10 cellular contexts compared by ENCODE assay signal in genomic region chr1:32772281-32773017, GRCh38. TPM values are rescaled to one million over a fixed set of nuclear protein-coding genes. Genes with fewer than 3 reads are reported as not detected.
DNase-seq lines count a peak whose midpoint lies in the region; ATAC-seq, FAIRE-seq and TF ChIP-seq lines count a peak whose summit lies in the region.
"Had no signal": no experiment of that assay in that cellular context is flagged by ENCODE, and none has a peak within 500 bp of the region (broad histone marks: within the 10 kb centered on the region; RNA-seq: fewer than 3 reads in every experiment).

No MANE protein-coding gene starts in this region.

- H3K27me3 Mint-ChIP-seq in stimulated activated naive CD8-positive, alpha-beta T cell treated with anti-CD3 and anti-CD28 coated beads, Interleukin-15, amount 100 ng/mL, for 72 hours, result no peaks in the 10 kb centered on the region
- H3K27me3 Mint-ChIP-seq in activated naive CD8-positive, alpha-beta T cell treated with anti-CD3 and anti-CD28 coated beads for 36 hours, result no peaks in the 10 kb centered on the region

- intact Hi-C loops in kidney (cut with DNase I), result loop anchor here (5.0 kb wide), 1 partner anchor 60 kb away; no protein-coding TSS in a partner anchor

- H3K4me1 Mint-ChIP-seq in stimulated activated naive CD8-positive, alpha-beta T cell treated with anti-CD3 and anti-CD28 coated beads, Interleukin-15, amount 100 ng/mL, for 72 hours, result peaks cover 43% of the 10 kb centered on the region
- peaks cover 26% of the 10 kb centered on the region for H3K4me1 Mint-ChIP-seq in activated naive CD8-positive, alpha-beta T cell treated with anti-CD3 and anti-CD28 coated beads for 36 hours

- WGBS in upper lobe of left lung, 2 donors, result 84 to 96% methylated on average over 6 to 9 of the region's 10 CpGs

- no peak overlapping the region for H3K9ac ChIP-seq in kidney (ENCODE audit: low read length in 2 of 2)

- in situ Hi-C loops in HAP-1 (cut with MboI; ENCODE audit: low sequenced_read_pairs), result no loop called here

- ATAC-seq in stimulated activated naive CD8-positive, alpha-beta T cell treated with anti-CD3 and anti-CD28 coated beads, Interleukin-15, amount 100 ng/mL, for 72 hours, result no peak
- ATAC-seq in stimulated activated naive CD8-positive, alpha-beta T cell treated with anti-CD3 and anti-CD28 coated beads, Interleukin-15, Interleukin-2, amounts not matched to agents 100 U/mL and 50 U/mL, for 24 hours, result no peak
- ATAC-seq in upper lobe of left lung (ENCODE audit: low FRiP score in 2 of 2), result no peak
- ATAC-seq in GM21515 (IDR thresholded peaks at IDR 0.05; ENCODE audit: unreplicated experiment), result no peak
- no peak for ATAC-seq in esophagus mucosa

- no peaks in the 10 kb centered on the region for H3K9me3 Mint-ChIP-seq in stimulated activated naive CD8-positive, alpha-beta T cell treated with anti-CD3 and anti-CD28 coated beads, Interleukin-15, amount 100 ng/mL, for 72 hours
- H3K9me3 Mint-ChIP-seq in activated naive CD8-positive, alpha-beta T cell treated with anti-CD3 and anti-CD28 coated beads for 36 hours, result no peaks in the 10 kb centered on the region

- no peak for TF ChIP-seq EP300 in upper lobe of left lung (IDR thresholded peaks at IDR 0.05)

- no peak for TF ChIP-seq POLR2A in upper lobe of left lung (IDR thresholded peaks at IDR 0.05)

- no peak for DNase-seq in stimulated activated naive CD8-positive, alpha-beta T cell treated with anti-CD3 and anti-CD28 coated beads, Interleukin-15, amount 100 ng/mL, for 72 hours
- DNase-seq in stimulated activated naive CD8-positive, alpha-beta T cell treated with anti-CD3 and anti-CD28 coated beads, Interleukin-15, Interleukin-2, amounts not matched to agents 100 U/mL and 50 U/mL, for 24 hours, result no peak
- no peak for DNase-seq in activated naive CD8-positive, alpha-beta T cell treated with anti-CD3 and anti-CD28 coated beads for 36 hours
- peak; percentile 19 for DNase-seq in kidney
- DNase-seq in upper lobe of left lung, result no peak
- no peak for DNase-seq in HAP-1 (ENCODE audit: low spot score in 2 of 2)

- no peak overlapping the region for H3K4me3 Mint-ChIP-seq in stimulated activated naive CD8-positive, alpha-beta T cell treated with anti-CD3 and anti-CD28 coated beads, Interleukin-15, amount 100 ng/mL, for 72 hours
- H3K4me3 Mint-ChIP-seq in activated naive CD8-positive, alpha-beta T cell treated with anti-CD3 and anti-CD28 coated beads for 36 hours, result no peak overlapping the region

- no peaks in the 10 kb centered on the region for H3K9me3 ChIP-seq in kidney (ENCODE audit: control insufficient read depth in 1 of 2, low read length in 2 of 2)
- no peaks in the 10 kb centered on the region for H3K9me3 ChIP-seq in upper lobe of left lung
- H3K9me3 ChIP-seq in HAP-1, result no peaks in the 10 kb centered on the region

- H3K27ac Mint-ChIP-seq in stimulated activated naive CD8-positive, alpha-beta T cell treated with anti-CD3 and anti-CD28 coated beads, Interleukin-15, amount 100 ng/mL, for 72 hours, result peak overlapping the region; percentile 44 to 96
- peak overlapping the region; percentile 25 for H3K27ac Mint-ChIP-seq in activated naive CD8-positive, alpha-beta T cell treated with anti-CD3 and anti-CD28 coated beads for 36 hours

- H3K36me3 ChIP-seq in kidney (ENCODE audit: control insufficient read depth in 1 of 2, insufficient read depth in 2 of 2, low read length in 2 of 2) (peaks cover 6 to 11% of the 10 kb centered on the region in 2 donors), upper lobe of left lung (peaks cover 2 to 63% (median 46%) of the 10 kb centered on the region in 4 donors), HAP-1 (replicated peaks) (peaks cover 54% of the 10 kb centered on the region)

- no peaks in the 10 kb centered on the region for H3K27me3 ChIP-seq in upper lobe of left lung
- H3K27me3 ChIP-seq in HAP-1 (ENCODE audit: low read depth), result no peaks in the 10 kb centered on the region

- H3K4me1 ChIP-seq in kidney (ENCODE audit: control insufficient read depth in 1 of 2, insufficient read depth in 1 of 2, low read depth in 1 of 2, low read length in 2 of 2) (peaks cover 1 to 4% of the 10 kb centered on the region in 2 donors), upper lobe of left lung (peaks cover 16 to 41% (median 26%) of the 10 kb centered on the region in 4 donors), HAP-1 (no peaks in the 10 kb centered on the region)

- no peak for FAIRE-seq in kidney (lab: Jason Lieb, UNC)
- FAIRE-seq: TTC549 had no signal

- H3K27ac ChIP-seq in kidney (ENCODE audit: low read depth in 2 of 2, low read length in 2 of 2) (no peak overlapping the region), upper lobe of left lung (peak overlapping the region in 3 of 4 donors; percentile 11 to 73 (median 43))
- H3K27ac ChIP-seq: SK-N-MC had no signal

- TF ChIP-seq CTCF in kidney (IDR thresholded peaks at IDR 0.05; ENCODE audit: borderline replicate concordance, extremely low read depth, insufficient read depth), result no peak
- no peak for TF ChIP-seq CTCF in upper lobe of left lung (IDR thresholded peaks at IDR 0.05)

- H3K4me3 ChIP-seq in kidney (ENCODE audit: low read length in 2 of 2) (no peak overlapping the region), upper lobe of left lung (no peak overlapping the region), HAP-1 (no peak overlapping the region)
- H3K4me3 ChIP-seq: SK-N-MC had no signal

- peaks cover 14% of the 10 kb centered on the region for H3K36me3 Mint-ChIP-seq in activated naive CD8-positive, alpha-beta T cell treated with anti-CD3 and anti-CD28 coated beads for 36 hours

RNA-seq across cellular contexts. Expression of gene YARS1, which starts 44.7 kb away (rescaled TPM):
- total RNA-seq in activated naive CD8-positive, alpha-beta T cell treated with anti-CD3 and anti-CD28 coated beads for 36 hours, result 100 to 1,000 TPM; 250 to 267 TPM
- 86.1 TPM for total RNA-seq in kidney
- 24.8 TPM for polyA plus RNA-seq in kidney (ENCODE audit: insufficient read depth, low read depth, low replicate concordance)
- total RNA-seq in upper lobe of left lung, result 100 to 1,000 TPM in 3 of 6 donors, 10 to 100 TPM in 3; 82.1 to 110 (median 95.1) TPM
- total RNA-seq in esophagus mucosa, result 93.3 TPM

RNA-seq across cellular contexts. Expression of gene S100PBP, which starts 45.0 kb away (rescaled TPM):
- total RNA-seq in activated naive CD8-positive, alpha-beta T cell treated with anti-CD3 and anti-CD28 coated beads for 36 hours, result 10 to 100 TPM; 24.6 to 28.5 TPM
- total RNA-seq in kidney, result 40.1 TPM
- 14.3 TPM for polyA plus RNA-seq in kidney (ENCODE audit: insufficient read depth, low read depth, low replicate concordance)
- 10 to 100 TPM; 20.8 to 85.9 (median 34.9) TPM for total RNA-seq in upper lobe of left lung
- total RNA-seq in esophagus mucosa, result 16.5 TPM

Comparison
In these comparisons a context has a peak if more than half of its experiments do, and no peak if none do; other contexts are left out.
1. H3K27ac ChIP-seq: peak in upper lobe of left lung (3 of 4); none in kidney (0 of 2).